In genomic region chr13:44364601-44365000, GRCh38 we compare ENCODE assay signal across 14 cellular contexts. TPM values are rescaled to one million over a fixed set of nuclear protein-coding genes. Genes with fewer than 3 reads are reported as not detected.
DNase-seq lines count a peak whose midpoint lies in the region; ATAC-seq, FAIRE-seq and TF ChIP-seq lines count a peak whose summit lies in the region.
"Had no signal": no experiment of that assay in that cellular context is flagged by ENCODE, and none has a peak within 500 bp of the region (broad histone marks: within the 10 kb centered on the region; RNA-seq: fewer than 3 reads in every experiment).

No MANE protein-coding gene starts in this region.

- no peak overlapping the region for H3K9ac ChIP-seq in H9 (ENCODE audit: extremely low read depth, insufficient read length, low read length)

- H3K4me1 Mint-ChIP-seq in nephron (peaks cover 23% of the 10 kb centered on the region), H9 (peaks cover 0 to 4% of the 10 kb centered on the region in 2 experiments; a peak in 2 of 4 replicates)

- no peak overlapping the region for H4K8ac ChIP-seq in H9 (replicated peaks; ENCODE audit: insufficient read length, low read depth, low read length)

- TF ChIP-seq CTCF in nephron (IDR thresholded peaks at IDR 0.05; ENCODE audit: unreplicated experiment in 3 of 3) (no peak), H9 (conservative IDR thresholded peaks at IDR 0.05) (no peak)

- H3K4me3 Mint-ChIP-seq in nephron = no peak overlapping the region
- no peak overlapping the region for H3K4me3 Mint-ChIP-seq in H9
- H3K4me3 Mint-ChIP-seq: CD4-positive, alpha-beta T cell; naive thymus-derived CD8-positive, alpha-beta T cell; T-helper 1 cell treated with Interleukin-12 subunit alpha and Interleukin-12 subunit beta and Interleukin-4 antibody, amounts not matched to agents 30 μg/mL and 1 μg/mL, for 36 hours had no signal

- DNase-seq in EH (ENCODE audit: low read depth) = peak; percentile 80
- DNase-seq in RCC 7860 (ENCODE audit: low spot score) = peak; percentile 81
- DNase-seq in fibroblast of peridontal ligament (ENCODE audit: extremely low read depth) = peak; percentile 10
- DNase-seq in globus pallidus (ENCODE audit: low spot score) = no peak
- no peak for DNase-seq in H9
- DNase-seq in T-helper 1 cell = no peak
- DNase-seq: anterior cingulate cortex; CD4-positive, alpha-beta T cell; naive thymus-derived CD8-positive, alpha-beta T cell; stimulated activated CD4-positive, alpha-beta T cell treated with anti-CD3 and anti-CD28 coated beads, Interleukin-1b, Interleukin-23, amount 100 ng/mL, for 48 hours had no signal

- no peaks in the 10 kb centered on the region for H4K20me1 ChIP-seq in H9 (ENCODE audit: control insufficient read depth, insufficient read depth, insufficient read length)

- H3K27ac Mint-ChIP-seq in nephron (peak overlapping the region in 2 of 3 experiments; percentile 16 to 53), H9 (no peak overlapping the region; a peak in 1 of 7 replicates)
- H3K27ac Mint-ChIP-seq: CD4-positive, alpha-beta T cell; naive thymus-derived CD8-positive, alpha-beta T cell; T-helper 1 cell treated with Interleukin-12 subunit alpha and Interleukin-12 subunit beta and Interleukin-4 antibody, amounts not matched to agents 30 μg/mL and 1 μg/mL, for 36 hours had no signal

- H3K23me2 ChIP-seq in H9 (ENCODE audit: insufficient read length, low read depth, low read length, poor library complexity, severe bottlenecking) = no peaks in the 10 kb centered on the region

- peak; percentile 78 for FAIRE-seq in RCC 7860 (lab: Jason Lieb, UNC)
- FAIRE-seq: GM12892 had no signal

- ATAC-seq in HG02884 (IDR thresholded peaks at IDR 0.05; ENCODE audit: unreplicated experiment) = no peak
- ATAC-seq: naive thymus-derived CD8-positive, alpha-beta T cell had no signal

- no peak overlapping the region for H3K18ac ChIP-seq in H9 (ENCODE audit: insufficient read length, low read depth, low read length)

- no peaks in the 10 kb centered on the region for H3K36me3 Mint-ChIP-seq in nephron (ENCODE audit: low read depth)
- H3K36me3 Mint-ChIP-seq in H9 (ENCODE audit: insufficient read depth in 1 of 3, low read depth in 3 of 3) = no peaks in the 10 kb centered on the region
- H3K36me3 Mint-ChIP-seq: naive thymus-derived CD8-positive, alpha-beta T cell had no signal

- no peak overlapping the region for H3K27ac ChIP-seq in H9 (ENCODE audit: insufficient read length, low read depth, low read length)

- H3K9me3 Mint-ChIP-seq in nephron (no peaks in the 10 kb centered on the region), H9 (no peaks in the 10 kb centered on the region)
- H3K9me3 Mint-ChIP-seq: CD4-positive, alpha-beta T cell; naive thymus-derived CD8-positive, alpha-beta T cell; T-helper 1 cell treated with Interleukin-12 subunit alpha and Interleukin-12 subunit beta and Interleukin-4 antibody, amounts not matched to agents 30 μg/mL and 1 μg/mL, for 36 hours had no signal

- H4K91ac ChIP-seq in H9 (ENCODE audit: insufficient read length, low read depth, low read length) = no peak overlapping the region

- H3K27me3 ChIP-seq in H9 (ENCODE audit: insufficient read depth, low read length) = no peaks in the 10 kb centered on the region

- no CpG with 5 or more reads among the region's 4 CpGs for WGBS in H9 (ENCODE audit: extremely low coverage, insufficient read length, low lambda C conversion rate)

- H2BK20ac ChIP-seq in H9 (ENCODE audit: low read depth, low read length, poor library complexity, severe bottlenecking) = no peak overlapping the region

- H3T11ph ChIP-seq in H9 (ENCODE audit: low read length) = no peak overlapping the region

- H3K4ac ChIP-seq in H9 (ENCODE audit: low read depth, low read length) = no peak overlapping the region

- no peak overlapping the region for H2BK15ac ChIP-seq in H9 (ENCODE audit: low read depth, low read length)

- H2BK12ac ChIP-seq in H9 (ENCODE audit: insufficient read length, low read depth, low read length) = no peak overlapping the region

- H2BK5ac ChIP-seq in H9 (ENCODE audit: insufficient read length, low read length) = no peak overlapping the region

- no peak overlapping the region for H3K56ac ChIP-seq in H9 (ENCODE audit: insufficient read length, low read depth, low read length)

- H3K23ac ChIP-seq in H9 (ENCODE audit: insufficient read length, low read depth, low read length) = no peak overlapping the region

- H3K4me1 ChIP-seq in H9 (ENCODE audit: insufficient read depth, low read length) = no peaks in the 10 kb centered on the region

- H3K79me1 ChIP-seq in H9 (ENCODE audit: insufficient read depth, low read depth, low read length, poor library complexity, severe bottlenecking) = no peaks in the 10 kb centered on the region

- H3K14ac ChIP-seq in H9 (ENCODE audit: insufficient read depth, low read length) = no peak overlapping the region

- no peaks in the 10 kb centered on the region for H3K79me2 ChIP-seq in H9 (ENCODE audit: insufficient read depth, low read length)

- no peak overlapping the region for H2BK120ac ChIP-seq in H9 (ENCODE audit: low read depth, low read length, poor library complexity, severe bottlenecking)

- no peak overlapping the region for H2AK5ac ChIP-seq in H9 (ENCODE audit: insufficient read length, low read length)

- H2AFZ ChIP-seq in H9 (ENCODE audit: low read length) = no peak overlapping the region

- no peaks in the 10 kb centered on the region for H3K27me3 Mint-ChIP-seq in nephron (ENCODE audit: low read depth)
- no peaks in the 10 kb centered on the region; the same call in none of the 2 replicates for H3K27me3 Mint-ChIP-seq in H9 (ENCODE audit: low read depth)

- no peak overlapping the region for H3K4me2 ChIP-seq in H9 (ENCODE audit: insufficient read depth, insufficient read length, low read length)

- no peaks in the 10 kb centered on the region for H3K9me3 ChIP-seq in H9 (ENCODE audit: control insufficient read depth, low read depth, low read length)

- no peak overlapping the region for H4K5ac ChIP-seq in H9 (ENCODE audit: insufficient read length, low read depth, low read length)

RNA-seq across cellular contexts. Expression of gene SERP2, which starts 9.0 kb away (rescaled TPM):
- total RNA-seq in H9 (2021) = 1.8 and 2.0 TPM in 2 replicates
- total RNA-seq: CD4-positive, alpha-beta T cell; naive thymus-derived CD8-positive, alpha-beta T cell had no signal

Comparison
In these comparisons a context has a peak if more than half of its experiments do, and no peak if none do; other contexts are left out.
1. DNase-seq: peak in EH (single experiment), RCC 7860 (single experiment) and fibroblast of peridontal ligament (single experiment); none in globus pallidus (single experiment), H9 (single experiment) and T-helper 1 cell (0 of 5).
2. H3K27ac Mint-ChIP-seq: peak in nephron (2 of 3); none in H9 (0 of 3).